ENCODE assay signal across 8 cellular contexts in the genomic region with DNA sequence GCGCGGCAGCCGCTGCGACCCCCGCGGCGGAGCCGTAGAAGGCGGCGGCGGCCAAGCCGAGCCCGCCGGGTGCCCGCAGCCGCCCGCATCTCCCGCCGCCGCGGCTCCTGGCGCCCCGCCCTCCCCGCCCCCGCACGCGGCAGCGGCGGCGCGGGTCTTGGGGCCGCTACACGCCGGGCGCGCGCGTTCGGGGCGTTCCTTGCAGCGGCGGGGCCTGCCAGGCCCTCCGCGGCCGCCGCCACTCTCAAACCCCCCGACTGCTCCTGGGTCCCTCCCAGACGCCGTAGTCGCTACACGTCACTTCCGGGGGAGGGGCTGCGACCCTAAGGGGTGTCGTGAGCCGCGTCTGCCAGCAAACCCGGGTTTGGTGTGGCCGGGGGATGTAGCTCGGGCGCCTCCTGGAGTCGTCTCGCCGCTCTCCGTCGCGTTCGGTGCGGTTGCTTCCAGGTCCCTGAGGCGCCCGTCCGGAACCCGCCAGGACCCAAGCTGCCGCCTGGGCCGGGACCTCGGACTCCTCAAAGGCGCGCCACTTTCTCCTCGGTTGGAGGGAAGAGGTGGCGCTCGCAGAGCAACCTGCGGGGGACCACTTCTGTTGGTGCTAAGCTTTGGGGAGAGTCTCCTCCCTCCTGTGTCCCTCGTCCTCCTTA. TPM values are rescaled to one million over a fixed set of nuclear protein-coding genes. Genes with fewer than 3 reads are reported as not detected.
DNase-seq lines count a peak whose midpoint lies in the region; ATAC-seq lines count a peak whose summit lies in the region.

A gene with protein sequence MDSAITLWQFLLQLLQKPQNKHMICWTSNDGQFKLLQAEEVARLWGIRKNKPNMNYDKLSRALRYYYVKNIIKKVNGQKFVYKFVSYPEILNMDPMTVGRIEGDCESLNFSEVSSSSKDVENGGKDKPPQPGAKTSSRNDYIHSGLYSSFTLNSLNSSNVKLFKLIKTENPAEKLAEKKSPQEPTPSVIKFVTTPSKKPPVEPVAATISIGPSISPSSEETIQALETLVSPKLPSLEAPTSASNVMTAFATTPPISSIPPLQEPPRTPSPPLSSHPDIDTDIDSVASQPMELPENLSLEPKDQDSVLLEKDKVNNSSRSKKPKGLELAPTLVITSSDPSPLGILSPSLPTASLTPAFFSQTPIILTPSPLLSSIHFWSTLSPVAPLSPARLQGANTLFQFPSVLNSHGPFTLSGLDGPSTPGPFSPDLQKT (minus strand): TSS at position 285 of the 647 bp plus-strand sequence. CDS start 8,129 bp downstream, outside the sequence.

- peak within 1 kb of the TSS; percentile 81 for H3K4me3 Mint-ChIP-seq in activated CD4-positive, alpha-beta T cell treated with anti-CD3 and anti-CD28 coated beads, Interleukin-2, amount 10 ng/mL, durations not matched to agents 7 days and 5 days

- H3K9me3 Mint-ChIP-seq in activated CD4-positive, alpha-beta T cell treated with anti-CD3 and anti-CD28 coated beads, Interleukin-2, amount 10 ng/mL, durations not matched to agents 7 days and 5 days = no peaks in the 10 kb centered on the region

- H3K4me1 Mint-ChIP-seq in activated CD4-positive, alpha-beta T cell treated with anti-CD3 and anti-CD28 coated beads, Interleukin-2, amount 10 ng/mL, durations not matched to agents 7 days and 5 days = peaks cover 39% of the 10 kb centered on the region

- peaks cover 0 to 24% (median 15%) of the 10 kb centered on the region in 11 experiments; a peak in 12 of 22 replicates for H3K36me3 ChIP-seq in BLaER1 treated with 17β-estradiol and CSF1 and Interleukin-3, amounts not matched to agents 10 nM and 100 nM

- H3K27ac Mint-ChIP-seq in activated CD4-positive, alpha-beta T cell treated with anti-CD3 and anti-CD28 coated beads, Interleukin-2, amount 10 ng/mL, durations not matched to agents 7 days and 5 days = peak within 1 kb of the TSS; percentile 95

- peak within 1 kb of the TSS; percentile 97 to 99 (median 98) for H3K9ac ChIP-seq in BLaER1 treated with 17β-estradiol and CSF1 and Interleukin-3, amounts not matched to agents 10 nM and 100 nM

- POLR2A ChIA-PET in activated CD4-positive, alpha-beta T cell treated with anti-CD3 and anti-CD28 coated beads, Interleukin-2, amount 10 ng/mL, durations not matched to agents 7 days and 5 days (lab: Charles Lee) = interaction anchor here (0.8 to 2.3 kb wide), 2 partner anchors 33 to 40 kb away, joined by 3 to 18 read pairs; no protein-coding TSS in a partner anchor

- peak within 1 kb of the TSS; percentile 93 to 99 (median 98) for H3K27ac ChIP-seq in BLaER1 treated with 17β-estradiol and CSF1 and Interleukin-3, amounts not matched to agents 10 nM and 100 nM

- H3K27me3 ChIP-seq in BLaER1 treated with 17β-estradiol and CSF1 and Interleukin-3, amounts not matched to agents 10 nM and 100 nM = no peaks in the 10 kb centered on the region

- peak within 1 kb of the TSS; percentile 65 to 90 (median 84) for H3K4me3 ChIP-seq in BLaER1 treated with 17β-estradiol and CSF1 and Interleukin-3, amounts not matched to agents 10 nM and 100 nM

- H3K27me3 Mint-ChIP-seq in activated CD4-positive, alpha-beta T cell treated with anti-CD3 and anti-CD28 coated beads, Interleukin-2, amount 10 ng/mL, durations not matched to agents 7 days and 5 days = peaks cover 5% of the 10 kb centered on the region

- H3K4me2 ChIP-seq in BLaER1 treated with 17β-estradiol and CSF1 and Interleukin-3, amounts not matched to agents 10 nM and 100 nM = peak within 1 kb of the TSS; percentile 84 to 94 (median 92)

- H3K36me3 Mint-ChIP-seq in activated CD4-positive, alpha-beta T cell treated with anti-CD3 and anti-CD28 coated beads, Interleukin-2, amount 10 ng/mL, durations not matched to agents 7 days and 5 days (ENCODE audit: low read depth) = peaks cover 26% of the 10 kb centered on the region

- peaks cover 24 to 41% (median 32%) of the 10 kb centered on the region in 10 experiments for H3K4me1 ChIP-seq in BLaER1 treated with 17β-estradiol and CSF1 and Interleukin-3, amounts not matched to agents 10 nM and 100 nM

- H4K20me1 ChIP-seq in BLaER1 treated with 17β-estradiol and CSF1 and Interleukin-3, amounts not matched to agents 10 nM and 100 nM = peaks cover 6 to 42% (median 35%) of the 10 kb centered on the region in 11 experiments; a peak in 19 of 22 replicates

- peak; percentile 83 for ATAC-seq in GM19324 (IDR thresholded peaks at IDR 0.05; ENCODE audit: low FRiP score, unreplicated experiment)
- peak; percentile 65 for ATAC-seq in HG03469 (IDR thresholded peaks at IDR 0.05; ENCODE audit: unreplicated experiment)
- peak; percentile 88 for ATAC-seq in left lobe of liver

- CTCF ChIA-PET in activated CD4-positive, alpha-beta T cell treated with anti-CD3 and anti-CD28 coated beads, Interleukin-2, amount 10 ng/mL, durations not matched to agents 7 days and 5 days (lab: Charles Lee) = interaction anchor here (0.6 to 7.8 kb wide), 18 partner anchors 9 to 511 kb away, joined by 3 to 105 read pairs (median 6); no protein-coding TSS in a partner anchor

- no peaks in the 10 kb centered on the region for H3K9me3 ChIP-seq in BLaER1 treated with 17β-estradiol and CSF1 and Interleukin-3, amounts not matched to agents 10 nM and 100 nM (replicated peaks in 1 of 11)

- peak; percentile 90 for DNase-seq in NCI-H526 treated with DMSO at 0.1 percent for 48 hours (lab: John Stamatoyannopoulos, UW)
- peak; percentile 99 for DNase-seq in activated CD4-positive, alpha-beta T cell treated with anti-CD3 and anti-CD28 coated beads, Interleukin-2, amount 10 ng/mL, durations not matched to agents 7 days and 5 days
- DNase-seq in cortex of kidney (lab: John Stamatoyannopoulos, UW) = peak; percentile 75
- DNase-seq in left lobe of liver (ENCODE audit: low spot score) = peak; percentile 99
- peak; percentile 100 for DNase-seq in stimulated activated CD4-positive, alpha-beta T cell treated with anti-CD3 and anti-CD28 coated beads, Interleukin-2, amount 100 ng/mL, for 4 hours (ENCODE audit: low read depth)

RNA-seq across cellular contexts. Expression of the gene that starts here (rescaled TPM):
- total RNA-seq in activated CD4-positive, alpha-beta T cell treated with anti-CD3 and anti-CD28 coated beads, Interleukin-2, amount 10 ng/mL, durations not matched to agents 7 days and 5 days = 100 to 1,000 TPM in 1 of 2 experiments, 10 to 100 TPM in 1; 99.4 to 103 TPM
- 29.9 TPM for total RNA-seq in left lobe of liver

Comparison
In these comparisons a context has a peak if more than half of its experiments do, and no peak if none do; other contexts are left out.
1. Peak in every context shown above with its lines: DNase-seq, ATAC-seq, H3K4me3 ChIP-seq and H3K27ac ChIP-seq.